In the genomic region with DNA sequence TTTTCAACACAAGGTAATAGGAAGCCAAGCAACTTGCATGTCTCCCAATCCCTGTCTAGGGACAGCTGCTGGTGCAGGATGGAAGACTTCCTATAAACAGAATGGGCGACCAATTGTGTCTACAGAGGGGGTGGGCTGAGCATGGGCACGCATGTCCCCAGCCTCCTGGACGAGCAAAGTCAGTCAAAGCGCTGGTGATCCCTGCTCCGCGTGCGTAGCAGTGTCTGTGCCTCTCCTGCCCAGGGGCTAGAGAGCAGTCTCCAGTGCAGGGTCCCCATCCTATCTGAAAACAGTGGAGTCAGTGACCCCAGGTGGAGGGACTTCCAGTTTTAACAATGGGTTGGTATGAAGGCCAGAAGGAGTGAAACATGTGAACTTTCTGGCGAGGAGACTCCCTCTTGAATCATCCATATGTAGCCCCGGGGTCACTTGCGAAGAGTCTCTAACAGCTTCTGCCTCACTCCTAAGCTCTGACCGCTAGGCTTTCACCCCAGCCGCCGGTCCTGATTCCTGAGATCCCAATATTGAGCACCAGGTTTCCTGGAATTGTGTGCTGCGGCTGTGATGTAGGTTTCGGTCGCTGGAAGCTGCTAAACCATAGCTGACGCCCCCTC, we compare ENCODE assay signal across 10 cellular contexts. TPM values are rescaled to one million over a fixed set of nuclear protein-coding genes. Genes with fewer than 3 reads are reported as not detected.
DNase-seq lines count a peak whose midpoint lies in the region; ATAC-seq and TF ChIP-seq lines count a peak whose summit lies in the region.
"Had no signal": no experiment of that assay in that cellular context is flagged by ENCODE, and none has a peak within 500 bp of the region (broad histone marks: within the 10 kb centered on the region; RNA-seq: fewer than 3 reads in every experiment).

No MANE protein-coding gene starts in this region.

- H3K36me3 Mint-ChIP-seq in activated CD4-positive, alpha-beta T cell treated with anti-CD3 and anti-CD28 coated beads, Interleukin-2, amount 10 ng/mL, durations not matched to agents 24 days and 14 days (ENCODE audit: low read depth) = peaks cover 34% of the 10 kb centered on the region

- no peaks in the 10 kb centered on the region for H3K9me3 ChIP-seq in adrenal gland (replicated peaks in 1 of 3)
- no peaks in the 10 kb centered on the region for H3K9me3 ChIP-seq in lung (ENCODE audit: control insufficient read depth in 2 of 2, insufficient read depth in 1 of 2, low read length in 1 of 2)
- no peaks in the 10 kb centered on the region for H3K9me3 ChIP-seq in thoracic aorta

- TF ChIP-seq POLR2A in adrenal gland (IDR thresholded peaks at IDR 0.05) = no peak

- H3K4me1 ChIP-seq in adrenal gland (replicated peaks in 1 of 2) (peaks cover 4 to 29% of the 10 kb centered on the region in 2 donors), lung (ENCODE audit: control insufficient read depth in 2 of 2, insufficient read depth in 2 of 2, low read length in 2 of 2) (peaks cover 9 to 11% of the 10 kb centered on the region in 2 donors), thoracic aorta (ENCODE audit: control insufficient read depth in 1 of 2, low read depth in 2 of 2) (peaks cover 18 to 31% of the 10 kb centered on the region in 2 donors)

- peak overlapping the region; percentile 97 for H3K4me3 Mint-ChIP-seq in activated CD4-positive, alpha-beta T cell treated with anti-CD3 and anti-CD28 coated beads, Interleukin-2, amount 10 ng/mL, durations not matched to agents 24 days and 14 days

- 76 to 83% (median 80%) methylated on average over 16 to 17 of the region's 17 CpGs for WGBS in adrenal gland, 4 donors
- 71% methylated on average over 17 of the region's 17 CpGs for WGBS in lung, 2 donors

- peaks cover 54% of the 10 kb centered on the region for H3K4me1 Mint-ChIP-seq in activated CD4-positive, alpha-beta T cell treated with anti-CD3 and anti-CD28 coated beads, Interleukin-2, amount 10 ng/mL, durations not matched to agents 24 days and 14 days

- H3K4me3 ChIP-seq in adrenal gland = peak overlapping the region in 2 of 4 donors; percentile 5 to 99
- H3K4me3 ChIP-seq in lung = peak overlapping the region; percentile 35
- H3K4me3 ChIP-seq in thoracic aorta = peak overlapping the region; percentile 94

- H3K9me3 Mint-ChIP-seq in activated CD4-positive, alpha-beta T cell treated with anti-CD3 and anti-CD28 coated beads, Interleukin-2, amount 10 ng/mL, durations not matched to agents 24 days and 14 days = peaks cover 8% of the 10 kb centered on the region

- H3K27ac Mint-ChIP-seq in activated CD4-positive, alpha-beta T cell treated with anti-CD3 and anti-CD28 coated beads, Interleukin-2, amount 10 ng/mL, durations not matched to agents 24 days and 14 days = peak overlapping the region; percentile 85

- H3K36me3 ChIP-seq in adrenal gland (replicated peaks in 1 of 2) (peaks cover 0 to 7% of the 10 kb centered on the region in 2 donors), lung (ENCODE audit: control insufficient read depth in 2 of 2, insufficient read depth in 2 of 2, low read length in 2 of 2) (peaks cover 0 to 6% of the 10 kb centered on the region in 2 donors), thoracic aorta (peaks cover 6% of the 10 kb centered on the region)

- ATAC-seq in lung (ENCODE audit: insufficient read depth, low FRiP score) (no peak), thoracic aorta (ENCODE audit: insufficient number of reproducible peaks, low FRiP score, low read depth) (peak; percentile 2), HG03520 (IDR thresholded peaks at IDR 0.05; ENCODE audit: unreplicated experiment) (no peak)

- TF ChIP-seq CTCF in adrenal gland (IDR thresholded peaks at IDR 0.05) (no peak), lung (IDR thresholded peaks at IDR 0.05; ENCODE audit: control extremely low read depth, extremely low read depth) (no peak), thoracic aorta (IDR thresholded peaks at IDR 0.05) (no peak)

- H3K27ac ChIP-seq in adrenal gland (peak overlapping the region in 4 of 5 donors; percentile 21 to 53 (median 31)), lung (ENCODE audit: low read depth in 1 of 2, low read length in 1 of 2) (peak overlapping the region; percentile 47 to 85), thoracic aorta (peak overlapping the region; percentile 41 to 94)

- intact Hi-C loops in activated CD4-positive, alpha-beta T cell treated with anti-CD3 and anti-CD28 coated beads, Interleukin-2, amount 10 ng/mL, durations not matched to agents 24 days and 14 days (cut with micrococcal nuclease) = no loop called here
- intact Hi-C loops in adrenal gland (cut with DNase I) = no loop called here

- H3K27me3 ChIP-seq in adrenal gland = no peaks in the 10 kb centered on the region
- H3K27me3 ChIP-seq in lung (ENCODE audit: control insufficient read depth, insufficient read depth) = no peaks in the 10 kb centered on the region
- no peaks in the 10 kb centered on the region for H3K27me3 ChIP-seq in thoracic aorta (replicated peaks; ENCODE audit: insufficient read depth)

- no peak for DNase-seq in activated CD4-positive, alpha-beta T cell treated with anti-CD3 and anti-CD28 coated beads, Interleukin-2, amount 10 ng/mL, durations not matched to agents 24 days and 14 days
- no peak for DNase-seq in activated CD4-positive, alpha-beta T cell treated with anti-CD3 and anti-CD28 coated beads, Interleukin-2, amount 50 U/mL, for 4 hours
- peak in 1 of 7 donors; percentile 37 for DNase-seq in adrenal gland
- no peak for DNase-seq in lung (ENCODE audit: low spot score)
- DNase-seq in thoracic aorta (ENCODE audit: low spot score) = no peak
- no peak for DNase-seq in NCI-H1930 (lab: John Stamatoyannopoulos, UW)
- no peak for DNase-seq in LoVo (ENCODE audit: low spot score)

- no peaks in the 10 kb centered on the region for H3K27me3 Mint-ChIP-seq in activated CD4-positive, alpha-beta T cell treated with anti-CD3 and anti-CD28 coated beads, Interleukin-2, amount 10 ng/mL, durations not matched to agents 24 days and 14 days

RNA-seq across cellular contexts. Expression of a gene that starts 0.7 kb away (rescaled TPM):
- total RNA-seq in activated CD4-positive, alpha-beta T cell treated with anti-CD3 and anti-CD28 coated beads, Interleukin-2, amount 10 ng/mL, durations not matched to agents 24 days and 14 days = 99.1 and 110 TPM in 2 replicates
- total RNA-seq in adrenal gland (10 to 100 TPM in 6 of 8 donors, 1 to 10 TPM in 2; 8.9 to 25.4 (median 14.3) TPM), lung (10 to 100 TPM; 37.4 to 40.0 TPM), thoracic aorta (10 to 100 TPM; 12.3 to 13.4 TPM)
- polyA plus RNA-seq in adrenal gland (10 to 100 TPM in 1 of 3 donors, 1 to 10 TPM in 2; 4.6 to 16.1 (median 5.3) TPM), lung (1 to 10 TPM; 7.7 to 9.3 TPM)

RNA-seq across cellular contexts. Expression of a gene that starts 2.7 kb away (rescaled TPM):
- 0.38 and 0.42 TPM in 2 replicates for total RNA-seq in activated CD4-positive, alpha-beta T cell treated with anti-CD3 and anti-CD28 coated beads, Interleukin-2, amount 10 ng/mL, durations not matched to agents 24 days and 14 days
- total RNA-seq in adrenal gland (1 to 10 TPM in 6 of 8 donors, under 1 TPM in 2; 0.54 to 4.8 (median 1.9) TPM), lung (10 to 100 TPM; 12.2 to 26.9 TPM), thoracic aorta (1 to 10 TPM in 1 of 2 donors, not detected in 1; 3.2 TPM)
- polyA plus RNA-seq in adrenal gland (1 to 10 TPM; 1.9 to 7.5 (median 3.9) TPM), lung (10 to 100 TPM in 1 of 2 donors, 1 to 10 TPM in 1; 8.4 to 31.8 TPM)

RNA-seq across cellular contexts. Expression of a gene that starts 24.2 kb away (rescaled TPM):
- 138 and 142 TPM in 2 replicates for total RNA-seq in activated CD4-positive, alpha-beta T cell treated with anti-CD3 and anti-CD28 coated beads, Interleukin-2, amount 10 ng/mL, durations not matched to agents 24 days and 14 days
- total RNA-seq in adrenal gland (100 to 1,000 TPM; 155 to 300 (median 202) TPM), lung (100 to 1,000 TPM; 110 to 130 TPM), thoracic aorta (100 to 1,000 TPM; 106 to 148 TPM)
- polyA plus RNA-seq in adrenal gland (100 to 1,000 TPM; 173 to 240 (median 229) TPM), lung (100 to 1,000 TPM; 119 TPM)

RNA-seq across cellular contexts. Expression of a gene that starts 28.5 kb away (rescaled TPM):
- total RNA-seq in activated CD4-positive, alpha-beta T cell treated with anti-CD3 and anti-CD28 coated beads, Interleukin-2, amount 10 ng/mL, durations not matched to agents 24 days and 14 days = not detected in 2 replicates
- total RNA-seq in adrenal gland (under 1 TPM in 1 of 8 donors, not detected in 7; 0.18 TPM), lung (under 1 TPM in 1 of 2 donors, not detected in 1; 0.18 TPM), thoracic aorta (under 1 TPM in 1 of 2 donors, not detected in 1; 0.68 TPM)
- polyA plus RNA-seq in adrenal gland (under 1 TPM in 2 of 3 donors, not detected in 1; 0.07 to 0.32 TPM), lung (under 1 TPM in 1 of 2 donors, not detected in 1; 0.06 TPM)
- total RNA-seq: activated CD8-positive, alpha-beta memory T cell treated with anti-CD3 and anti-CD28 coated beads for 36 hours; left lobe of liver had no signal
